ENCODE assay signal across 15 cellular contexts in genomic region chr2:10170256-10170655, GRCh38. TPM values are rescaled to one million over a fixed set of nuclear protein-coding genes. Genes with fewer than 3 reads are reported as not detected.
DNase-seq lines count a peak whose midpoint lies in the region; ATAC-seq and TF ChIP-seq lines count a peak whose summit lies in the region.
"Had no signal": no experiment of that assay in that cellular context is flagged by ENCODE, and none has a peak within 500 bp of the region (broad histone marks: within the 10 kb centered on the region; RNA-seq: fewer than 3 reads in every experiment).

No MANE protein-coding gene starts in this region.

- in situ Hi-C loops in transverse colon (cut with MboI; ENCODE audit: low pct_ligation_motif_present in 1 of 4, low pct_unique_long_range_greater_than_20kb in 1 of 4, low sequenced_read_pairs in 3 of 4), result no loop called here

- no peaks in the 10 kb centered on the region for H3K9me3 Mint-ChIP-seq in neural progenitor cell
- H3K9me3 Mint-ChIP-seq: activated naive CD4-positive, alpha-beta T cell treated with anti-CD3 and anti-CD28 coated beads for 36 hours; dendritic cell treated with granulocyte-macrophage colony-stimulating factor and Interleukin-4, amounts not matched to agents 40 ng/mL and 50 ng/mL, for 4 days had no signal

- H4K20me1 ChIP-seq in neural progenitor cell (ENCODE audit: low read depth), result no peaks in the 10 kb centered on the region

- no peak for TF ChIP-seq EP300 in transverse colon (IDR thresholded peaks at IDR 0.05; ENCODE audit: low read depth)

- H3K4me2 ChIP-seq in neural progenitor cell, result no peak overlapping the region

- H3K36me3 ChIP-seq in SJSA1 (peaks cover 19% of the 10 kb centered on the region), neural progenitor cell (no peaks in the 10 kb centered on the region), transverse colon (no peaks in the 10 kb centered on the region)
- H3K36me3 ChIP-seq: heart left ventricle, vagina had no signal

- H3K79me2 ChIP-seq in neural progenitor cell (ENCODE audit: low read depth), result no peaks in the 10 kb centered on the region

- H3K27ac ChIP-seq in SJSA1 (no peak overlapping the region), neural progenitor cell (no peak overlapping the region), transverse colon (no peak overlapping the region)
- H3K27ac ChIP-seq: heart left ventricle had no signal

- no peak overlapping the region for H3K4me3 ChIP-seq in SJSA1
- no peak overlapping the region for H3K4me3 ChIP-seq in epithelial cell of proximal tubule (ENCODE audit: low read depth, low read length)
- H3K4me3 ChIP-seq in neural progenitor cell, result no peak overlapping the region
- no peak overlapping the region for H3K4me3 ChIP-seq in transverse colon
- H3K4me3 ChIP-seq: heart left ventricle, vagina had no signal

- ATAC-seq in GM21526 (IDR thresholded peaks at IDR 0.05; ENCODE audit: low FRiP score, unreplicated experiment), result no peak

- no peak overlapping the region for H2AFZ ChIP-seq in neural progenitor cell (replicated peaks)

- TF ChIP-seq POLR2A in transverse colon (IDR thresholded peaks at IDR 0.05), result no peak

- H3K9me3 ChIP-seq in SJSA1 (replicated peaks) (no peaks in the 10 kb centered on the region), neural progenitor cell (ENCODE audit: low read depth) (no peaks in the 10 kb centered on the region), transverse colon (no peaks in the 10 kb centered on the region)
- H3K9me3 ChIP-seq: heart left ventricle, vagina had no signal

- WGBS in transverse colon (ENCODE audit: low coverage in 1 of 2), 2 donors, result 62% methylated on average over 9 of the region's 9 CpGs; no CpG with 5 or more reads in 1 of the 2 donors

- H3K4me3 Mint-ChIP-seq in neural progenitor cell, result peak overlapping the region; percentile 53
- H3K4me3 Mint-ChIP-seq: activated naive CD4-positive, alpha-beta T cell treated with anti-CD3 and anti-CD28 coated beads for 36 hours; dendritic cell treated with granulocyte-macrophage colony-stimulating factor and Interleukin-4, amounts not matched to agents 40 ng/mL and 50 ng/mL, for 4 days had no signal

- no peaks in the 10 kb centered on the region for H3F3A ChIP-seq in neural progenitor cell (ENCODE audit: low read depth)

- TF ChIP-seq CTCF in epithelial cell of proximal tubule (conservative IDR thresholded peaks at IDR 0.05; ENCODE audit: low read depth, low read length) (no peak), neural progenitor cell (IDR thresholded peaks at IDR 0.05) (no peak), transverse colon (IDR thresholded peaks at IDR 0.05) (no peak)

- H3K4me1 Mint-ChIP-seq in neural progenitor cell, result peaks cover 47% of the 10 kb centered on the region

- H3K27me3 ChIP-seq in SJSA1 (replicated peaks) (no peaks in the 10 kb centered on the region), neural progenitor cell (no peaks in the 10 kb centered on the region), transverse colon (no peaks in the 10 kb centered on the region)
- H3K27me3 ChIP-seq: heart left ventricle, vagina had no signal

- H3K4me1 ChIP-seq in SJSA1 (replicated peaks) (peaks cover 18% of the 10 kb centered on the region), neural progenitor cell (peaks cover 19% of the 10 kb centered on the region), transverse colon (no peaks in the 10 kb centered on the region)
- H3K4me1 ChIP-seq: heart left ventricle had no signal

- peak overlapping the region; percentile 88 for H3K27ac Mint-ChIP-seq in neural progenitor cell
- H3K27ac Mint-ChIP-seq: activated naive CD4-positive, alpha-beta T cell treated with anti-CD3 and anti-CD28 coated beads for 36 hours; dendritic cell treated with granulocyte-macrophage colony-stimulating factor and Interleukin-4, amounts not matched to agents 40 ng/mL and 50 ng/mL, for 4 days had no signal

- H3K36me3 Mint-ChIP-seq in neural progenitor cell, result peaks cover 13% of the 10 kb centered on the region

- H3K27me3 Mint-ChIP-seq in neural progenitor cell (ENCODE audit: insufficient read depth, low read depth), result peaks cover 6% of the 10 kb centered on the region
- H3K27me3 Mint-ChIP-seq: dendritic cell treated with granulocyte-macrophage colony-stimulating factor and Interleukin-4, amounts not matched to agents 40 ng/mL and 50 ng/mL, for 4 days had no signal

- DNase-seq in Daoy (ENCODE audit: low read depth), result peak; percentile 79
- peak; percentile 52 to 70 for DNase-seq in SJSA1 (ENCODE audit: low read depth in 1 of 2, low spot score in 2 of 2)
- DNase-seq in epithelial cell of proximal tubule (ENCODE audit: low read depth), result peak; percentile 47
- DNase-seq in neural progenitor cell (ENCODE audit: low spot score), result no peak
- no peak for DNase-seq in transverse colon
- no peak for DNase-seq in NK-92 treated with Interleukin-12 subunit alpha and Interleukin-12 subunit beta, amount 100 ng/mL, for 24 hours (lab: John Stamatoyannopoulos, UW)
- no peak for DNase-seq in iPS-NIHi7 (ENCODE audit: extremely low spot score)
- DNase-seq: activated CD8-positive, alpha-beta memory T cell treated with anti-CD3 and anti-CD28 coated beads for 24 hours; activated naive CD4-positive, alpha-beta T cell treated with anti-CD3 and anti-CD28 coated beads for 36 hours; NCI-H1092; NCI-H524 had no signal

- intact Hi-C loops in transverse colon (cut with DNase I; ENCODE audit: low total_unique reads), result no loop called here

- no peak overlapping the region for H3K9ac ChIP-seq in neural progenitor cell

RNA-seq across cellular contexts. Expression of gene RRM2, which starts 47.7 kb away (rescaled TPM):
- 155 and 162 TPM in 2 replicates for total RNA-seq in Daoy (2014; rRNA removed; shearing (Covaris generic))
- total RNA-seq in SJSA1 (2014; rRNA removed; shearing (Covaris generic)), result 180 and 209 TPM in 2 replicates
- total RNA-seq in epithelial cell of proximal tubule (214 and 244 TPM in 2 replicates), neural progenitor cell (ENCODE audit: low replicate concordance) (62.1 and 66.0 TPM in 2 replicates), transverse colon (10 to 100 TPM in 1 of 4 donors, 1 to 10 TPM in 2, not detected in 1; 4.0 to 12.9 (median 5.3) TPM)

Comparison
In these comparisons a context has a peak if more than half of its experiments do, and no peak if none do; other contexts are left out.
1. DNase-seq: peak in Daoy (single experiment), SJSA1 (2 of 2) and epithelial cell of proximal tubule (single experiment); none in neural progenitor cell (single experiment), transverse colon (single experiment), NK-92 treated with Interleukin-12 subunit alpha and Interleukin-12 subunit beta, amount 100 ng/mL, for 24 hours (single experiment) and iPS-NIHi7 (single experiment).